ENCODE assay signal across 8 cellular contexts in genomic region chr4:121096629-121097028, GRCh38. TPM values are rescaled to one million over a fixed set of nuclear protein-coding genes. Genes with fewer than 3 reads are reported as not detected.
DNase-seq lines count a peak whose midpoint lies in the region; ATAC-seq, FAIRE-seq and TF ChIP-seq lines count a peak whose summit lies in the region.

No MANE protein-coding gene starts in this region.

- H3K27me3 Mint-ChIP-seq in endothelial cell (ENCODE audit: unreplicated experiment) = no peaks in the 10 kb centered on the region

- DNase-seq in DMS 273 (lab: John Stamatoyannopoulos, UW; ENCODE audit: unreplicated experiment) = peak; percentile 39
- no peak for DNase-seq in DMS 273 treated with DMSO at 0.1 percent for 48 hours (lab: John Stamatoyannopoulos, UW)
- peak; percentile 45 for DNase-seq in NOMO-1 treated with DMSO at 0.1 percent for 48 hours (lab: John Stamatoyannopoulos, UW; ENCODE audit: unreplicated experiment)
- DNase-seq in endothelial cell (ENCODE audit: low spot score) = no peak
- peak; percentile 56 for DNase-seq in pons (ENCODE audit: low spot score)
- DNase-seq in H54 (ENCODE audit: insufficient read length, low spot score) = no peak

- no peak for ATAC-seq in GM21529 (IDR thresholded peaks at IDR 0.05; ENCODE audit: unreplicated experiment)
- no peak for ATAC-seq in HG03432 (IDR thresholded peaks at IDR 0.05; ENCODE audit: unreplicated experiment)

- TF ChIP-seq POLR2A in H54 (IDR thresholded peaks at IDR 0.05; ENCODE audit: low read depth, low read length) = no peak

- no peaks in the 10 kb centered on the region for H3K9me3 Mint-ChIP-seq in endothelial cell (ENCODE audit: unreplicated experiment)

- FAIRE-seq in H54 (lab: Jason Lieb, UNC) = no peak

- peak; percentile 68 for TF ChIP-seq CTCF in endothelial cell (IDR thresholded peaks at IDR 0.05; ENCODE audit: unreplicated experiment)

- no peaks in the 10 kb centered on the region for H3K36me3 Mint-ChIP-seq in endothelial cell (ENCODE audit: low read depth, unreplicated experiment)

- peaks cover 2% of the 10 kb centered on the region for H3K4me1 Mint-ChIP-seq in endothelial cell (ENCODE audit: unreplicated experiment)

- H3K27ac Mint-ChIP-seq in endothelial cell (ENCODE audit: unreplicated experiment) = no peak overlapping the region

- H3K4me3 Mint-ChIP-seq in endothelial cell (ENCODE audit: unreplicated experiment) = no peak overlapping the region

RNA-seq across cellular contexts. Expression of gene NDNF, which starts 24.3 kb away (rescaled TPM):
- total RNA-seq in endothelial cell (ENCODE audit: unreplicated experiment) = 33.3 TPM

Comparison
In these comparisons a context has a peak if more than half of its experiments do, and no peak if none do; other contexts are left out.
1. DNase-seq: peak in DMS 273 (single experiment), NOMO-1 treated with DMSO at 0.1 percent for 48 hours (single experiment) and pons (single experiment); none in DMS 273 treated with DMSO at 0.1 percent for 48 hours (single experiment), endothelial cell (single experiment) and H54 (single experiment).